ENCODE assay signal across 1 cellular context in genomic region chr1:154961497-154962237, GRCh38.
TF ChIP-seq lines count a peak whose summit lies in the region.

Gene PYGO2 (minus strand): TSS chr1:154961782. CDS start chr1:154961576, 206 bp downstream.

TF ChIP-seq in K562, 482 proteins besides CTCF, POLR2A, EP300 and RAD21 (continued from another document and continues in another):
- TF ChIP-seq, protein P1, sequence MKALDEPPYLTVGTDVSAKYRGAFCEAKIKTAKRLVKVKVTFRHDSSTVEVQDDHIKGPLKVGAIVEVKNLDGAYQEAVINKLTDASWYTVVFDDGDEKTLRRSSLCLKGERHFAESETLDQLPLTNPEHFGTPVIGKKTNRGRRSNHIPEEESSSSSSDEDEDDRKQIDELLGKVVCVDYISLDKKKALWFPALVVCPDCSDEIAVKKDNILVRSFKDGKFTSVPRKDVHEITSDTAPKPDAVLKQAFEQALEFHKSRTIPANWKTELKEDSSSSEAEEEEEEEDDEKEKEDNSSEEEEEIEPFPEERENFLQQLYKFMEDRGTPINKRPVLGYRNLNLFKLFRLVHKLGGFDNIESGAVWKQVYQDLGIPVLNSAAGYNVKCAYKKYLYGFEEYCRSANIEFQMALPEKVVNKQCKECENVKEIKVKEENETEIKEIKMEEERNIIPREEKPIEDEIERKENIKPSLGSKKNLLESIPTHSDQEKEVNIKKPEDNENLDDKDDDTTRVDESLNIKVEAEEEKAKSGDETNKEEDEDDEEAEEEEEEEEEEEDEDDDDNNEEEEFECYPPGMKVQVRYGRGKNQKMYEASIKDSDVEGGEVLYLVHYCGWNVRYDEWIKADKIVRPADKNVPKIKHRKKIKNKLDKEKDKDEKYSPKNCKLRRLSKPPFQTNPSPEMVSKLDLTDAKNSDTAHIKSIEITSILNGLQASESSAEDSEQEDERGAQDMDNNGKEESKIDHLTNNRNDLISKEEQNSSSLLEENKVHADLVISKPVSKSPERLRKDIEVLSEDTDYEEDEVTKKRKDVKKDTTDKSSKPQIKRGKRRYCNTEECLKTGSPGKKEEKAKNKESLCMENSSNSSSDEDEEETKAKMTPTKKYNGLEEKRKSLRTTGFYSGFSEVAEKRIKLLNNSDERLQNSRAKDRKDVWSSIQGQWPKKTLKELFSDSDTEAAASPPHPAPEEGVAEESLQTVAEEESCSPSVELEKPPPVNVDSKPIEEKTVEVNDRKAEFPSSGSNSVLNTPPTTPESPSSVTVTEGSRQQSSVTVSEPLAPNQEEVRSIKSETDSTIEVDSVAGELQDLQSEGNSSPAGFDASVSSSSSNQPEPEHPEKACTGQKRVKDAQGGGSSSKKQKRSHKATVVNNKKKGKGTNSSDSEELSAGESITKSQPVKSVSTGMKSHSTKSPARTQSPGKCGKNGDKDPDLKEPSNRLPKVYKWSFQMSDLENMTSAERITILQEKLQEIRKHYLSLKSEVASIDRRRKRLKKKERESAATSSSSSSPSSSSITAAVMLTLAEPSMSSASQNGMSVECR (CRISPR knock-in tag; IDR thresholded peaks at IDR 0.05): peak; percentile 59
- TF ChIP-seq STAT6 (CRISPR knock-in tag; IDR thresholded peaks at IDR 0.05): 0 out of 2 replicates have a peak, but pooled peaks have one; percentile 22
- TF ChIP-seq MTA1 (IDR thresholded peaks at IDR 0.05; ENCODE audit: borderline replicate concordance): 0 out of 2 replicates have a peak, but pooled peaks have one; percentile 36
- no peak; the same call in 1 of the 2 replicates for TF ChIP-seq GTF2F1 (IDR thresholded peaks at IDR 0.05; ENCODE audit: low read depth, low read length)
- peak; percentile 64; the same call in 1 of the 2 replicates for TF ChIP-seq FOXO4 (CRISPR knock-in tag; IDR thresholded peaks at IDR 0.05)
- peak; percentile 88 for TF ChIP-seq REST (CRISPR knock-in tag; IDR thresholded peaks at IDR 0.05; ENCODE audit: low read depth)
- TF ChIP-seq, protein P2, sequence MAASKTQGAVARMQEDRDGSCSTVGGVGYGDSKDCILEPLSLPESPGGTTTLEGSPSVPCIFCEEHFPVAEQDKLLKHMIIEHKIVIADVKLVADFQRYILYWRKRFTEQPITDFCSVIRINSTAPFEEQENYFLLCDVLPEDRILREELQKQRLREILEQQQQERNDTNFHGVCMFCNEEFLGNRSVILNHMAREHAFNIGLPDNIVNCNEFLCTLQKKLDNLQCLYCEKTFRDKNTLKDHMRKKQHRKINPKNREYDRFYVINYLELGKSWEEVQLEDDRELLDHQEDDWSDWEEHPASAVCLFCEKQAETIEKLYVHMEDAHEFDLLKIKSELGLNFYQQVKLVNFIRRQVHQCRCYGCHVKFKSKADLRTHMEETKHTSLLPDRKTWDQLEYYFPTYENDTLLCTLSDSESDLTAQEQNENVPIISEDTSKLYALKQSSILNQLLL (CRISPR knock-in tag; IDR thresholded peaks at IDR 0.05; ENCODE audit: borderline replicate concordance): no peak
- no peak; the same call in 1 of the 2 replicates for TF ChIP-seq DPF2 (IDR thresholded peaks at IDR 0.05)
- TF ChIP-seq SMARCA4 (IDR thresholded peaks at IDR 0.05): no peak
- no peak for TF ChIP-seq KLF6 (CRISPR knock-in tag; IDR thresholded peaks at IDR 0.05; ENCODE audit: borderline replicate concordance)
- TF ChIP-seq TOE1 (IDR thresholded peaks at IDR 0.05; ENCODE audit: borderline replicate concordance): peak; percentile 69; the same call in 1 of the 2 replicates
- TF ChIP-seq TOE1 (CRISPR knock-in tag; IDR thresholded peaks at IDR 0.05; ENCODE audit: borderline replicate concordance, low read depth): no peak
- TF ChIP-seq KDM4B (IDR thresholded peaks at IDR 0.05; ENCODE audit: borderline replicate concordance in 2 of 2, low read depth in 1 of 2): no peak
- no peak for TF ChIP-seq TAF7 (tag; IDR thresholded peaks at IDR 0.05)
- no peak for TF ChIP-seq ZNF696 (CRISPR knock-in tag; conservative IDR thresholded peaks at IDR 0.05)
- no peak for TF ChIP-seq ZNF134 (CRISPR knock-in tag; conservative IDR thresholded peaks at IDR 0.05)
- TF ChIP-seq ZNF217 (CRISPR knock-in tag; IDR thresholded peaks at IDR 0.05): no peak
- peak; percentile 83 for TF ChIP-seq POLR2H (tag; IDR thresholded peaks at IDR 0.05; ENCODE audit: low read depth)
- TF ChIP-seq, protein P3, sequence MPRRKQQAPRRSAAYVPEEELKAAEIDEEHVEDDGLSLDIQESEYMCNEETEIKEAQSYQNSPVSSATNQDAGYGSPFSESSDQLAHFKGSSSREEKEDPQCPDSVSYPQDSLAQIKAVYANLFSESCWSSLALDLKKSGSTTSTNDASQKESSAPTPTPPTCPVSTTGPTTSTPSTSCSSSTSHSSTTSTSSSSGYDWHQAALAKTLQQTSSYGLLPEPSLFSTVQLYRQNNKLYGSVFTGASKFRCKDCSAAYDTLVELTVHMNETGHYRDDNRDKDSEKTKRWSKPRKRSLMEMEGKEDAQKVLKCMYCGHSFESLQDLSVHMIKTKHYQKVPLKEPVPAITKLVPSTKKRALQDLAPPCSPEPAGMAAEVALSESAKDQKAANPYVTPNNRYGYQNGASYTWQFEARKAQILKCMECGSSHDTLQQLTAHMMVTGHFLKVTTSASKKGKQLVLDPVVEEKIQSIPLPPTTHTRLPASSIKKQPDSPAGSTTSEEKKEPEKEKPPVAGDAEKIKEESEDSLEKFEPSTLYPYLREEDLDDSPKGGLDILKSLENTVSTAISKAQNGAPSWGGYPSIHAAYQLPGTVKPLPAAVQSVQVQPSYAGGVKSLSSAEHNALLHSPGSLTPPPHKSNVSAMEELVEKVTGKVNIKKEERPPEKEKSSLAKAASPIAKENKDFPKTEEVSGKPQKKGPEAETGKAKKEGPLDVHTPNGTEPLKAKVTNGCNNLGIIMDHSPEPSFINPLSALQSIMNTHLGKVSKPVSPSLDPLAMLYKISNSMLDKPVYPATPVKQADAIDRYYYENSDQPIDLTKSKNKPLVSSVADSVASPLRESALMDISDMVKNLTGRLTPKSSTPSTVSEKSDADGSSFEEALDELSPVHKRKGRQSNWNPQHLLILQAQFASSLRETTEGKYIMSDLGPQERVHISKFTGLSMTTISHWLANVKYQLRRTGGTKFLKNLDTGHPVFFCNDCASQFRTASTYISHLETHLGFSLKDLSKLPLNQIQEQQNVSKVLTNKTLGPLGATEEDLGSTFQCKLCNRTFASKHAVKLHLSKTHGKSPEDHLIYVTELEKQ (CRISPR knock-in tag; IDR thresholded peaks at IDR 0.05): no peak
- TF ChIP-seq, protein P4, sequence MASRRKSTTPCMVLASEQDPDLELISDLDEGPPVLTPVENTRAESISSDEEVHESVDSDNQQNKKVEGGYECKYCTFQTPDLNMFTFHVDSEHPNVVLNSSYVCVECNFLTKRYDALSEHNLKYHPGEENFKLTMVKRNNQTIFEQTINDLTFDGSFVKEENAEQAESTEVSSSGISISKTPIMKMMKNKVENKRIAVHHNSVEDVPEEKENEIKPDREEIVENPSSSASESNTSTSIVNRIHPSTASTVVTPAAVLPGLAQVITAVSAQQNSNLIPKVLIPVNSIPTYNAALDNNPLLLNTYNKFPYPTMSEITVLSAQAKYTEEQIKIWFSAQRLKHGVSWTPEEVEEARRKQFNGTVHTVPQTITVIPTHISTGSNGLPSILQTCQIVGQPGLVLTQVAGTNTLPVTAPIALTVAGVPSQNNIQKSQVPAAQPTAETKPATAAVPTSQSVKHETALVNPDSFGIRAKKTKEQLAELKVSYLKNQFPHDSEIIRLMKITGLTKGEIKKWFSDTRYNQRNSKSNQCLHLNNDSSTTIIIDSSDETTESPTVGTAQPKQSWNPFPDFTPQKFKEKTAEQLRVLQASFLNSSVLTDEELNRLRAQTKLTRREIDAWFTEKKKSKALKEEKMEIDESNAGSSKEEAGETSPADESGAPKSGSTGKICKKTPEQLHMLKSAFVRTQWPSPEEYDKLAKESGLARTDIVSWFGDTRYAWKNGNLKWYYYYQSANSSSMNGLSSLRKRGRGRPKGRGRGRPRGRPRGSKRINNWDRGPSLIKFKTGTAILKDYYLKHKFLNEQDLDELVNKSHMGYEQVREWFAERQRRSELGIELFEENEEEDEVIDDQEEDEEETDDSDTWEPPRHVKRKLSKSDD (conservative IDR thresholded peaks at IDR 0.05; ENCODE audit: low read length): no peak
- TF ChIP-seq HOXB6 (CRISPR knock-in tag; IDR thresholded peaks at IDR 0.05; ENCODE audit: borderline replicate concordance): no peak
- peak; percentile 17; the same call in 1 of the 2 replicates for TF ChIP-seq ZNF24 (IDR thresholded peaks at IDR 0.05)
- 0 out of 2 replicates have a peak, but pooled peaks have one; percentile 9 for TF ChIP-seq NFIC (IDR thresholded peaks at IDR 0.05)
- TF ChIP-seq CHAMP1 (IDR thresholded peaks at IDR 0.05): no peak
- TF ChIP-seq KLF10 (CRISPR knock-in tag; IDR thresholded peaks at IDR 0.05): no peak
- no peak for TF ChIP-seq RUNX1 (IDR thresholded peaks at IDR 0.05; ENCODE audit: low read depth)
- TF ChIP-seq PHTF2 (CRISPR knock-in tag; IDR thresholded peaks at IDR 0.05): peak; percentile 59; the same call in 1 of the 2 replicates
- TF ChIP-seq RBM22 (IDR thresholded peaks at IDR 0.05; ENCODE audit: low read depth, low read length, poor library complexity, severe bottlenecking): peak; percentile 88
- TF ChIP-seq NR1H2 (CRISPR knock-in tag; IDR thresholded peaks at IDR 0.05): peak; percentile 89; the same call in 1 of the 2 replicates
- no peak for TF ChIP-seq TRIM24 (IDR thresholded peaks at IDR 0.05)
- TF ChIP-seq ZNF707 (CRISPR knock-in tag; conservative IDR thresholded peaks at IDR 0.05): no peak
- no peak for TF ChIP-seq SMARCA5 (IDR thresholded peaks at IDR 0.05)
- TF ChIP-seq SIN3A (IDR thresholded peaks at IDR 0.05; ENCODE audit: borderline replicate concordance in 2 of 2, control insufficient read depth in 1 of 2, low read depth in 2 of 2, low read length in 2 of 2): peak in 1 of 2 experiments; percentile 53; a peak in 2 of 4 replicates
